In the genomic region with DNA sequence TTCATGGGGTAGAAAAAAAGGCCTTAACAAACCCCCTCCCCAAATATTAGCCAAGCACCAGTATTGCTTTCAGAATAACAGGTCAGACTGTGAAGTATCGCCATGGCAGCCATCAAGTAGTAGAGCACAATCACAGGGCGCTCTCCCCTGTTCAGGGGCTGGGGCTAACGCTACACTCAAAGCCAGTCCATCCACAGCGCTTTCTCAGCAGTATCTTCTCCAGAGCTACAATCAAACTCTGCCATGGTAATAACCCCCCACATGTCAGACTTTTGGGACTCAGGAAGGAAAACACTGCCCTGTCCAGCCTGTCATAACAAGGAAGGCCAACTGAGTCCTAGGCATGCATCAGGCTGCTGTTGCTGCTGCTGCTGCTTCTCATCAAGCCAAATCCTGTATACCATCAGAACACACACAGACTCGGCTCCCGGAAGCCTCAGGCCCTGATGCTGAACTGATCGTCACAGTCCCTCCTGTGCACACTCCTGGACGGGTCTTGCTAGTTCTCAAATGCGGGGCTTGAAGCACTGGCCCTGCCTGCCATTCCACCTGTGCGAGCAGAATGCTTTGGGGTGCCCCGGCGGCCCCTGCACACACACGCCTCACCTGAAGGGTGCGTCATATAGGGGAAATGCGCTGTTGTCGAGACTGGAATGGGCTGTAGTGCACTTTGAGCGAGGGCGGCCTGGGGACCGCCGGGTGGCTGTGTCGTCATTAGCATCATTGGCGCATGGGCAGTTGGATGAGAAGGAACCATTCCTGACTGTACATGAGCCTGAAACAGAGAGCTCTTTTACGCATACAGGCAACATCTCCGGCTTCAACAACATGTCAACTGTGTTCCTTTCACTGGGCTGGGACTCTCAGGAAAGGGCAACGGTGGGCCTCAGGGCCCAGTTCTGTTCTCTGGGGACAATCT, we compare ENCODE assay signal across 13 cellular contexts. TPM values are rescaled to one million over a fixed set of nuclear protein-coding genes. Genes with fewer than 3 reads are reported as not detected.
DNase-seq lines count a peak whose midpoint lies in the region; FAIRE-seq and TF ChIP-seq lines count a peak whose summit lies in the region.
"Had no signal": no experiment of that assay in that cellular context is flagged by ENCODE, and none has a peak within 500 bp of the region (broad histone marks: within the 10 kb centered on the region; RNA-seq: fewer than 3 reads in every experiment).

No MANE protein-coding gene starts in this region.

- H3K4me1 ChIP-seq in H1 (replicated peaks in 1 of 4; ENCODE audit: control insufficient read depth in 3 of 4, insufficient read depth in 4 of 4, low read length in 3 of 4) (no peaks in the 10 kb centered on the region), sigmoid colon (peaks cover 0 to 11% (median 4%) of the 10 kb centered on the region in 4 donors)
- H3K4me1 ChIP-seq: A549 had no signal

- no peaks in the 10 kb centered on the region for H3K9me3 ChIP-seq in H1 (ENCODE audit: insufficient read depth in 2 of 2, low read depth in 1 of 2, low read length in 1 of 2)
- no peaks in the 10 kb centered on the region for H3K9me3 ChIP-seq in sigmoid colon
- H3K9me3 ChIP-seq: A549 had no signal

- H3K36me3 Mint-ChIP-seq in activated CD4-positive, alpha-beta T cell treated with anti-CD3 and anti-CD28 coated beads, Interleukin-2, amount 10 ng/mL, durations not matched to agents 24 days and 14 days (ENCODE audit: low read depth) = peaks cover 61% of the 10 kb centered on the region

- no peaks in the 10 kb centered on the region for H3K27me3 ChIP-seq in H1 (replicated peaks in 1 of 4; ENCODE audit: control insufficient read depth in 3 of 4, extremely low read depth in 1 of 4, insufficient read depth in 3 of 4, low read length in 3 of 4)
- H3K27me3 ChIP-seq in sigmoid colon = no peaks in the 10 kb centered on the region

- H2BK15ac ChIP-seq in H1 (ENCODE audit: low read length) = no peak overlapping the region

- H3K56ac ChIP-seq in H1 (replicated peaks; ENCODE audit: insufficient read length, low read depth, low read length) = no peak overlapping the region

- no peak overlapping the region for H3K9ac ChIP-seq in H1 (replicated peaks in 1 of 4; ENCODE audit: extremely low read depth in 1 of 4, low read depth in 3 of 4, low read length in 3 of 4)

- DNase-seq in activated CD4-positive, alpha-beta T cell treated with anti-CD3 and anti-CD28 coated beads, Interleukin-2, amount 10 ng/mL, durations not matched to agents 24 days and 14 days = peak; percentile 56
- DNase-seq in activated CD4-positive, alpha-beta T cell treated with anti-CD3 and anti-CD28 coated beads, Interleukin-2, amount 50 U/mL, for 4 hours = no peak
- no peak for DNase-seq in RWPE1 (ENCODE audit: low spot score)
- peak in 1 of 2 experiments; percentile 47 for DNase-seq in H1 (ENCODE audit: low read depth in 1 of 2, low spot score in 2 of 2)
- DNase-seq in sigmoid colon = peak; percentile 47
- no peak for DNase-seq in NCI-H748 treated with DMSO at 0.1 percent for 48 hours (lab: John Stamatoyannopoulos, UW)
- DNase-seq in RKO (ENCODE audit: low spot score) = no peak
- no peak for DNase-seq in 8988T
- DNase-seq: activated T-cell treated with anti-CD3 and anti-CD28 coated beads for 4 hours, NCI-H524 had no signal

- no peak overlapping the region for H3K14ac ChIP-seq in H1 (ENCODE audit: insufficient read length)

- TF ChIP-seq CTCF in RWPE1 (conservative IDR thresholded peaks at IDR 0.05; ENCODE audit: low read depth) (no peak), H1 (IDR thresholded peaks at IDR 0.05; ENCODE audit: control extremely low read depth in 1 of 3, insufficient read depth in 1 of 3, low read depth in 1 of 3, low read length in 3 of 3) (no peak), sigmoid colon (IDR thresholded peaks at IDR 0.05) (no peak)

- CTCF ChIA-PET in RWPE1 (lab: Yijun Ruan, JAX) = interaction anchor here (0.7 to 2.2 kb wide), 4 partner anchors 9 to 57 kb away, joined by 3 to 33 read pairs (median 8); a partner anchor contains a TSS
- CTCF ChIA-PET in H1 (lab: Charles Lee; ENCODE audit: partially characterized antibody) = interaction anchor here (7.0 to 31.7 kb wide), 3 partner anchors 13 to 50 kb away, joined by 80 to 838 read pairs (median 189); a partner anchor contains a TSS

- no peaks in the 10 kb centered on the region for H3K79me2 ChIP-seq in H1 (ENCODE audit: control insufficient read depth in 1 of 2, insufficient read depth in 2 of 2, low read length in 2 of 2)

- H3K4me3 ChIP-seq in H1 (ENCODE audit: extremely low read depth in 1 of 4, insufficient read depth in 2 of 4, low read depth in 3 of 4, low read length in 4 of 4) (no peak overlapping the region), sigmoid colon (no peak overlapping the region)
- H3K4me3 ChIP-seq: A549 had no signal

- H3K27me3 Mint-ChIP-seq in activated CD4-positive, alpha-beta T cell treated with anti-CD3 and anti-CD28 coated beads, Interleukin-2, amount 10 ng/mL, durations not matched to agents 24 days and 14 days = no peaks in the 10 kb centered on the region

- TF ChIP-seq POLR2A in H1 (IDR thresholded peaks at IDR 0.05; ENCODE audit: control extremely low read depth in 1 of 2, low read depth in 2 of 2, low read length in 2 of 2) = no peak; a peak in 1 of 3 replicates
- TF ChIP-seq POLR2A in sigmoid colon (IDR thresholded peaks at IDR 0.05) = no peak

- no peak overlapping the region for H2AK5ac ChIP-seq in H1 (ENCODE audit: low read depth, low read length)

- H4K8ac ChIP-seq in H1 (ENCODE audit: extremely low read depth, insufficient read depth, low read length) = no peak overlapping the region

- H3K23me2 ChIP-seq in H1 (ENCODE audit: low read depth, low read length) = no peaks in the 10 kb centered on the region

- H3K23ac ChIP-seq in H1 (ENCODE audit: insufficient read length) = no peak overlapping the region

- H2AFZ ChIP-seq in H1 (ENCODE audit: low read length) = no peak overlapping the region

- H3K36me3 ChIP-seq in H1 (ENCODE audit: control insufficient read depth in 2 of 4, insufficient read depth in 4 of 4, low read length in 3 of 4) = peaks cover 16 to 61% (median 49%) of the 10 kb centered on the region in 4 experiments
- peaks cover 33 to 96% (median 52%) of the 10 kb centered on the region in 4 donors for H3K36me3 ChIP-seq in sigmoid colon

- H3K18ac ChIP-seq in H1 (ENCODE audit: extremely low read depth, low read length) = no peak overlapping the region

- H2BK5ac ChIP-seq in H1 (ENCODE audit: low read depth, low read length) = peak overlapping the region; percentile 6; the same call in 1 of the 2 replicates

- no peak for TF ChIP-seq RAD21 in H1 (IDR thresholded peaks at IDR 0.05 in 1 of 2, conservative IDR thresholded peaks at IDR 0.05 in 1 of 2; ENCODE audit: low read depth in 2 of 2, low read length in 2 of 2)

- H3K27ac ChIP-seq in RWPE1 (peak overlapping the region; percentile 24), H1 (ENCODE audit: low read depth, low read length) (no peak overlapping the region), sigmoid colon (no peak overlapping the region)
- H3K27ac ChIP-seq: A549 had no signal

- H2BK20ac ChIP-seq in H1 (ENCODE audit: low read length) = no peak overlapping the region

- peaks cover 0 to 9% of the 10 kb centered on the region in 2 experiments for H4K20me1 ChIP-seq in H1 (replicated peaks in 1 of 2; ENCODE audit: control insufficient read depth in 1 of 2, insufficient read depth in 2 of 2, low read length in 2 of 2)

- H3K9me3 Mint-ChIP-seq in activated CD4-positive, alpha-beta T cell treated with anti-CD3 and anti-CD28 coated beads, Interleukin-2, amount 10 ng/mL, durations not matched to agents 24 days and 14 days = no peaks in the 10 kb centered on the region

- 95% methylated on average over 25 of the region's 25 CpGs; no CpG with 5 or more reads in 1 of the 2 experiments for WGBS in H1 (ENCODE audit: extremely low coverage in 1 of 2, insufficient coverage in 1 of 2, insufficient read length in 1 of 2, insufficient replicate concordance in 2 of 2, low coverage in 1 of 2, low lambda C conversion rate in 2 of 2, missing lambda C conversion rate in 1 of 2), 2 experiments
- 95 to 96% methylated on average over 25 of the region's 25 CpGs for WGBS in sigmoid colon, 2 donors

- H4K91ac ChIP-seq in H1 (replicated peaks; ENCODE audit: insufficient read length, low read length) = no peak overlapping the region

- H3K4me2 ChIP-seq in H1 (ENCODE audit: insufficient read depth in 1 of 2, low read depth in 2 of 2, low read length in 2 of 2) = no peak overlapping the region
- H3K4me2 ChIP-seq: A549 had no signal

- FAIRE-seq in H1 (lab: Jason Lieb, UNC) = no peak
- FAIRE-seq: A549, H54, TTC549 had no signal

- H4K5ac ChIP-seq in H1 (ENCODE audit: insufficient read length, low read depth, low read length) = no peak overlapping the region

- POLR2A ChIA-PET in RWPE1 (lab: Yijun Ruan, JAX; ENCODE audit: low non-redundant PET) = no interaction called here
- POLR2A ChIA-PET in H1 (lab: Charles Lee; ENCODE audit: partially characterized antibody) = interaction anchor here (7.1 kb wide), 1 partner anchor 49 kb away, joined by 64 read pairs; a partner anchor contains a TSS

- H2BK12ac ChIP-seq in H1 (ENCODE audit: low read depth, low read length) = no peak overlapping the region

- H3K4ac ChIP-seq in H1 (replicated peaks; ENCODE audit: insufficient read length, low read depth, low read length) = no peak overlapping the region

- no peaks in the 10 kb centered on the region; the same call in 1 of the 2 replicates for H3K79me1 ChIP-seq in H1 (ENCODE audit: low read depth, low read length)

- H3K27ac Mint-ChIP-seq in activated CD4-positive, alpha-beta T cell treated with anti-CD3 and anti-CD28 coated beads, Interleukin-2, amount 10 ng/mL, durations not matched to agents 24 days and 14 days = no peak overlapping the region

- peaks cover 35% of the 10 kb centered on the region for H3K4me1 Mint-ChIP-seq in activated CD4-positive, alpha-beta T cell treated with anti-CD3 and anti-CD28 coated beads, Interleukin-2, amount 10 ng/mL, durations not matched to agents 24 days and 14 days

- TF ChIP-seq EP300 in H1 (IDR thresholded peaks at IDR 0.05; ENCODE audit: borderline replicate concordance in 1 of 2, low read depth in 2 of 2, low read length in 2 of 2) = no peak
- TF ChIP-seq EP300 in sigmoid colon (IDR thresholded peaks at IDR 0.05) = no peak

- intact Hi-C loops in activated CD4-positive, alpha-beta T cell treated with anti-CD3 and anti-CD28 coated beads, Interleukin-2, amount 10 ng/mL, durations not matched to agents 24 days and 14 days (cut with micrococcal nuclease) = no loop called here
- intact Hi-C loops in sigmoid colon (cut with DNase I) = no loop called here

- no peak overlapping the region for H2BK120ac ChIP-seq in H1 (replicated peaks; ENCODE audit: low read depth, low read length)

- no peak overlapping the region for H3K4me3 Mint-ChIP-seq in activated CD4-positive, alpha-beta T cell treated with anti-CD3 and anti-CD28 coated beads, Interleukin-2, amount 10 ng/mL, durations not matched to agents 24 days and 14 days

RNA-seq across cellular contexts. Expression of a gene that starts 47.6 kb away (rescaled TPM):
- 43.4 and 44.1 TPM in 2 replicates for total RNA-seq in activated CD4-positive, alpha-beta T cell treated with anti-CD3 and anti-CD28 coated beads, Interleukin-2, amount 10 ng/mL, durations not matched to agents 24 days and 14 days
- 29.8 and 34.1 TPM in 2 replicates for total RNA-seq in H1 (2021; fragmentation: NEBNext Ultra II Directional; extraction: Animal tissue kit (Norgen Biotek cat#: 25700))
- polyA plus RNA-seq in H1 (2011; rRNA removed) = 20.8 and 25.1 TPM in 2 replicates
- 18.3 TPM for polyA plus RNA-seq in H1 (2011; cell fraction: cytosol; rRNA removed)
- 18.8 TPM for polyA plus RNA-seq in H1 (2011; cell fraction: nucleus; rRNA removed)
- polyA plus RNA-seq in H1 (2012, experiment 1 of 2) = 18.4 to 20.9 TPM (median 20.6 TPM) in 4 replicates
- polyA plus RNA-seq in H1 (2012, experiment 2 of 2) = 12.1 TPM
- 20.8 TPM for polyA plus RNA-seq in H1 (2013, experiment 1 of 2)
- polyA plus RNA-seq in H1 (2013, experiment 2 of 2) = 21.5 TPM
- polyA minus RNA-seq in H1 (2011; rRNA and poly(A)+ RNA removed) = 12.6 and 17.8 TPM in 2 replicates
- 19.1 TPM for polyA minus RNA-seq in H1 (2011; cell fraction: cytosol; rRNA and poly(A)+ RNA removed)
- polyA minus RNA-seq in H1 (2011; cell fraction: nucleus; rRNA and poly(A)+ RNA removed) = 14.7 TPM
- 10 to 100 TPM; 13.2 to 32.5 (median 14.9) TPM for total RNA-seq in sigmoid colon
- polyA plus RNA-seq in sigmoid colon = 10 to 100 TPM; 10.4 to 14.1 (median 12.0) TPM

Comparison
In these comparisons a context has a peak if more than half of its experiments do, and no peak if none do; other contexts are left out.
1. DNase-seq: peak in activated CD4-positive, alpha-beta T cell treated with anti-CD3 and anti-CD28 coated beads, Interleukin-2, amount 10 ng/mL, durations not matched to agents 24 days and 14 days (single experiment) and sigmoid colon (single experiment); none in activated CD4-positive, alpha-beta T cell treated with anti-CD3 and anti-CD28 coated beads, Interleukin-2, amount 50 U/mL, for 4 hours (0 of 2), RWPE1 (single experiment), NCI-H748 treated with DMSO at 0.1 percent for 48 hours (single experiment), RKO (single experiment) and 8988T (single experiment).